In the genomic region with DNA sequence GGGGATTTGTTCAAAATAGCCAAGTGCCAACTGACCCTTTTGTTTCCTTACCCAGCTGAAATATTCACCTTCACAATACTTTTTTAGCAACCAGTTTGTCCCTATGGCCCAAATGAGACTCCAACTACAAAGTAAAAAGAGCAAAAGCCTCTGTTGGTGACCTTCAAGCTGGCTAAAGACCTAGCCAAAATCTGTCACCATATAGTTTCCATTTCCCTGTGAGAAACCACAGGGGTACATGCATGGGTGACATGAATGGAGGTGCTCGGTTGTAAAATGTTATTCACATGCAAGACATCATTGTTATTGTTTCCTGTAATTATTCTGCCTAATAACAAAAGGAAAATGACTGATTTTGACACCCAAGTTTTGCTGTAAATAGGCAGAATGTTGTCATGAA, we compare ENCODE assay signal across 22 cellular contexts.
A peak's percentile ranks its signal among the peaks of the same experiment; 100 is the strongest.
DNase-seq lines count a peak whose midpoint lies in the region; FAIRE-seq and TF ChIP-seq lines count a peak whose summit lies in the region.
"Had no signal": no experiment of that assay in that cellular context is flagged by ENCODE, and none has a peak within 500 bp of the region (broad histone marks: within the 10 kb centered on the region; RNA-seq: fewer than 3 reads in every experiment).

No MANE protein-coding gene starts in this region.

- H3K36me3 Mint-ChIP-seq in activated T-helper 2 cell treated with anti-CD3 and anti-CD28 coated beads, Interferon-gamma antibody, Interleukin-2, Interleukin-4, amounts not matched to agents 10 μg/mL and 5 μg/mL and 100 μg/mL, durations not matched to agents 14 hours and 24 hours and 36 hours (ENCODE audit: low read depth) = no peaks in the 10 kb centered on the region
- H3K36me3 Mint-ChIP-seq: CD4-positive, CD25-positive, alpha-beta regulatory T cell had no signal

- no peak for FAIRE-seq in GM12892 (lab: Jason Lieb, UNC)
- FAIRE-seq: A549, HepG2, K562 had no signal

- H3K27ac ChIP-seq in BLaER1 treated with 17β-estradiol and CSF1 and Interleukin-3, amounts not matched to agents 10 nM and 100 nM = no peak overlapping the region
- H3K27ac ChIP-seq in ectodermal cell (ENCODE audit: insufficient read depth, low read depth, low read length, poor library complexity, severe bottlenecking) = peak overlapping the region; percentile 40
- H3K27ac ChIP-seq: A549, GM23248, HL-60, PC-9, SK-N-MC had no signal

- no peak overlapping the region for H3K9ac ChIP-seq in BLaER1 treated with 17β-estradiol and CSF1 and Interleukin-3, amounts not matched to agents 10 nM and 100 nM
- H3K9ac ChIP-seq: GM23248 had no signal

- no peaks in the 10 kb centered on the region for H3K9me3 Mint-ChIP-seq in activated T-helper 2 cell treated with anti-CD3 and anti-CD28 coated beads, Interferon-gamma antibody, Interleukin-2, Interleukin-4, amounts not matched to agents 10 μg/mL and 5 μg/mL and 100 μg/mL, durations not matched to agents 14 hours and 24 hours and 36 hours

- TF ChIP-seq POLR2A in GM12892 (IDR thresholded peaks at IDR 0.05; ENCODE audit: low read depth, low read length) = no peak

- H3K36me3 ChIP-seq in BLaER1 treated with 17β-estradiol and CSF1 and Interleukin-3, amounts not matched to agents 10 nM and 100 nM = 0 out of 22 replicates have a peak, but pooled peaks cover 0 to 3% (median 0%) of the 10 kb centered on the region in 11 experiments
- no peaks in the 10 kb centered on the region for H3K36me3 ChIP-seq in ectodermal cell (ENCODE audit: control insufficient read depth, insufficient read depth, low read length)
- H3K36me3 ChIP-seq: HAP-1 had no signal

- peak; percentile 47 for DNase-seq in NCI-H69 (lab: John Stamatoyannopoulos, UW)
- DNase-seq in retina = peak; percentile 54
- DNase-seq in GM12892 (ENCODE audit: insufficient read length) = no peak
- no peak for DNase-seq in activated T-helper 2 cell treated with anti-CD3 and anti-CD28 coated beads, Interferon-gamma antibody, Interleukin-2, Interleukin-4, amounts not matched to agents 10 μg/mL and 5 μg/mL and 100 μg/mL, durations not matched to agents 14 hours and 24 hours and 36 hours (ENCODE audit: low spot score)
- no peak for DNase-seq in SKM-1 treated with dmso at 0.1 percent for 144 hours (lab: John Stamatoyannopoulos, UW; ENCODE audit: unreplicated experiment)
- DNase-seq: Caco-2; CD4-positive, CD25-positive, alpha-beta regulatory T cell; GM23248; MM.1S; NCI-H226; PC-9; RPMI8226; SHP77 treated with DMSO at 0.1 percent for 48 hours had no signal

- no peaks in the 10 kb centered on the region for H3K4me1 Mint-ChIP-seq in activated T-helper 2 cell treated with anti-CD3 and anti-CD28 coated beads, Interferon-gamma antibody, Interleukin-2, Interleukin-4, amounts not matched to agents 10 μg/mL and 5 μg/mL and 100 μg/mL, durations not matched to agents 14 hours and 24 hours and 36 hours (ENCODE audit: low read depth)
- H3K4me1 Mint-ChIP-seq: CD4-positive, CD25-positive, alpha-beta regulatory T cell had no signal

- H3K4me3 ChIP-seq in BLaER1 treated with 17β-estradiol and CSF1 and Interleukin-3, amounts not matched to agents 10 nM and 100 nM = no peak overlapping the region
- H3K4me3 ChIP-seq in ectodermal cell (ENCODE audit: insufficient read depth, low read depth, low read length) = no peak overlapping the region
- H3K4me3 ChIP-seq: A549, GM23248, HAP-1, K562, PC-9, SK-N-MC had no signal

- H3K27ac Mint-ChIP-seq in activated T-helper 2 cell treated with anti-CD3 and anti-CD28 coated beads, Interferon-gamma antibody, Interleukin-2, Interleukin-4, amounts not matched to agents 10 μg/mL and 5 μg/mL and 100 μg/mL, durations not matched to agents 14 hours and 24 hours and 36 hours = no peak overlapping the region
- H3K27ac Mint-ChIP-seq: B cell; CD4-positive, CD25-positive, alpha-beta regulatory T cell had no signal

- no peaks in the 10 kb centered on the region for H3K27me3 Mint-ChIP-seq in activated T-helper 2 cell treated with anti-CD3 and anti-CD28 coated beads, Interferon-gamma antibody, Interleukin-2, Interleukin-4, amounts not matched to agents 10 μg/mL and 5 μg/mL and 100 μg/mL, durations not matched to agents 14 hours and 24 hours and 36 hours (ENCODE audit: low read depth)
- H3K27me3 Mint-ChIP-seq: B cell had no signal

- H4K20me1 ChIP-seq in BLaER1 treated with 17β-estradiol and CSF1 and Interleukin-3, amounts not matched to agents 10 nM and 100 nM = no peaks in the 10 kb centered on the region

- peak overlapping the region in 8 of 11 experiments; percentile 30 to 69 (median 64); a peak in 14 of 22 replicates for H3K4me2 ChIP-seq in BLaER1 treated with 17β-estradiol and CSF1 and Interleukin-3, amounts not matched to agents 10 nM and 100 nM
- H3K4me2 ChIP-seq: A549, PC-9 had no signal

- H3K4me3 Mint-ChIP-seq in activated T-helper 2 cell treated with anti-CD3 and anti-CD28 coated beads, Interferon-gamma antibody, Interleukin-2, Interleukin-4, amounts not matched to agents 10 μg/mL and 5 μg/mL and 100 μg/mL, durations not matched to agents 14 hours and 24 hours and 36 hours (ENCODE audit: low read depth) = no peak overlapping the region
- H3K4me3 Mint-ChIP-seq: B cell; CD4-positive, CD25-positive, alpha-beta regulatory T cell had no signal

- H3K9me3 ChIP-seq in BLaER1 treated with 17β-estradiol and CSF1 and Interleukin-3, amounts not matched to agents 10 nM and 100 nM (replicated peaks in 1 of 11) = peaks cover 29 to 70% (median 41%) of the 10 kb centered on the region in 11 experiments
- no peaks in the 10 kb centered on the region for H3K9me3 ChIP-seq in ectodermal cell (ENCODE audit: control insufficient read depth, low read length)
- H3K9me3 ChIP-seq: HAP-1 had no signal

- H3K27me3 ChIP-seq in BLaER1 treated with 17β-estradiol and CSF1 and Interleukin-3, amounts not matched to agents 10 nM and 100 nM = no peaks in the 10 kb centered on the region
- no peaks in the 10 kb centered on the region for H3K27me3 ChIP-seq in ectodermal cell (ENCODE audit: control insufficient read depth, insufficient read depth, low read length, poor library complexity, severe bottlenecking)

- intact Hi-C loops in activated T-helper 2 cell treated with anti-CD3 and anti-CD28 coated beads, Interferon-gamma antibody, Interleukin-2, Interleukin-4, amounts not matched to agents 10 μg/mL and 5 μg/mL and 100 μg/mL, durations not matched to agents 14 hours and 24 hours and 36 hours (cut with micrococcal nuclease) = no loop called here

- 70% methylated on average over 1 of the region's 1 CpG; no CpG with 5 or more reads in 1 of the 2 experiments for WGBS in ectodermal cell, 2 experiments

- H3K4me1 ChIP-seq in BLaER1 treated with 17β-estradiol and CSF1 and Interleukin-3, amounts not matched to agents 10 nM and 100 nM = peaks cover 0 to 68% (median 46%) of the 10 kb centered on the region in 10 experiments; a peak in 14 of 20 replicates
- peaks cover 16% of the 10 kb centered on the region for H3K4me1 ChIP-seq in ectodermal cell (ENCODE audit: control insufficient read depth, insufficient read depth, low read length)
- H3K4me1 ChIP-seq: A549, Caco-2 had no signal

Comparison
In these comparisons a context has a peak if more than half of its experiments do, and no peak if none do; other contexts are left out.
1. DNase-seq: peak in NCI-H69 (single experiment) and retina (single experiment); none in GM12892 (single experiment), activated T-helper 2 cell treated with anti-CD3 and anti-CD28 coated beads, Interferon-gamma antibody, Interleukin-2, Interleukin-4, amounts not matched to agents 10 μg/mL and 5 μg/mL and 100 μg/mL, durations not matched to agents 14 hours and 24 hours and 36 hours (single experiment) and SKM-1 treated with dmso at 0.1 percent for 144 hours (single experiment).